Comparison of ENCODE assay signal across 11 cellular contexts in genomic region chr6:135853227-135853626, GRCh38. TPM values are rescaled to one million over a fixed set of nuclear protein-coding genes. Genes with fewer than 3 reads are reported as not detected.
DNase-seq lines count a peak whose midpoint lies in the region; ATAC-seq and TF ChIP-seq lines count a peak whose summit lies in the region.
"Had no signal": no experiment of that assay in that cellular context is flagged by ENCODE, and none has a peak within 500 bp of the region (broad histone marks: within the 10 kb centered on the region; RNA-seq: fewer than 3 reads in every experiment).

No MANE protein-coding gene starts in this region.

- no peak overlapping the region for H2AK5ac ChIP-seq in neuronal stem cell (ENCODE audit: low read depth, low read length)

- TF ChIP-seq CTCF in AG09319 (IDR thresholded peaks at IDR 0.05; ENCODE audit: low read depth, low read length) = peak; percentile 18
- TF ChIP-seq CTCF in SK-N-SH (IDR thresholded peaks at IDR 0.05) = peak; percentile 21
- TF ChIP-seq CTCF in epithelial cell of proximal tubule (conservative IDR thresholded peaks at IDR 0.05; ENCODE audit: low read depth, low read length) = peak; percentile 24

- no peak for TF ChIP-seq EP300 in SK-N-SH (IDR thresholded peaks at IDR 0.05; ENCODE audit: borderline replicate concordance in 1 of 2, low read depth in 1 of 2, low read length in 1 of 2)

- H3K9me2 ChIP-seq in SK-N-SH = no peaks in the 10 kb centered on the region

- peak; percentile 30; the same call in 1 of the 2 replicates for TF ChIP-seq RAD21 in SK-N-SH (IDR thresholded peaks at IDR 0.05; ENCODE audit: low read length)

- H2AFZ ChIP-seq in SK-N-SH (ENCODE audit: low read depth) (peak overlapping the region; percentile 82), neuronal stem cell (ENCODE audit: low read length) (peak overlapping the region; percentile 19)

- H3K27ac ChIP-seq in SK-N-SH (ENCODE audit: low read depth in 2 of 2, low read length in 1 of 2) (peak overlapping the region; percentile 50 to 90; a peak in 3 of 4 replicates), neuronal stem cell (replicated peaks; ENCODE audit: low read length) (no peak overlapping the region)

- H3K4me2 ChIP-seq in SK-N-SH (peak overlapping the region; percentile 74; the same call in 1 of the 2 replicates), neuronal stem cell (ENCODE audit: insufficient read depth, low read length, poor library complexity, severe bottlenecking) (no peak overlapping the region)

- POLR2A ChIA-PET in SK-N-SH (lab: Yijun Ruan, JAX) = interaction anchor here (0.9 kb wide), 1 partner anchor 321 kb away, joined by 3 read pairs; no protein-coding TSS in a partner anchor

- H3K14ac ChIP-seq in neuronal stem cell (ENCODE audit: low read length) = no peak overlapping the region

- no peak overlapping the region for H2BK120ac ChIP-seq in neuronal stem cell (ENCODE audit: low read depth, low read length)

- H3K23ac ChIP-seq in neuronal stem cell (ENCODE audit: low read depth, low read length, poor library complexity) = no peak overlapping the region

- no peak overlapping the region for H4K8ac ChIP-seq in neuronal stem cell (ENCODE audit: low read depth, low read length)

- H3K4me3 ChIP-seq in SK-N-SH (ENCODE audit: low read depth in 2 of 2, low read length in 1 of 2) (peak overlapping the region; percentile 46 to 66), epithelial cell of proximal tubule (ENCODE audit: low read depth, low read length) (peak overlapping the region; percentile 51), neuronal stem cell (ENCODE audit: low read length in 2 of 2) (no peak overlapping the region)

- CTCF ChIA-PET in SK-N-SH (lab: Yijun Ruan, JAX) = interaction anchor here (0.7 to 1.5 kb wide), 7 partner anchors 39 to 317 kb away, joined by 3 to 7 read pairs (median 3); no protein-coding TSS in a partner anchor

- H2BK15ac ChIP-seq in neuronal stem cell (ENCODE audit: low read length) = no peak overlapping the region

- DNase-seq in AG09319 (ENCODE audit: extremely low read depth, low read depth) = no peak
- DNase-seq in SK-N-SH = no peak
- DNase-seq in epithelial cell of proximal tubule (ENCODE audit: low read depth) = no peak
- DNase-seq in neuronal stem cell (ENCODE audit: low spot score) = no peak
- DNase-seq in SKM-1 (lab: John Stamatoyannopoulos, UW; ENCODE audit: unreplicated experiment) = no peak
- no peak for DNase-seq in AG20443 (ENCODE audit: low spot score)
- DNase-seq: activated CD8-positive, alpha-beta memory T cell treated with anti-CD3 and anti-CD28 coated beads, Interleukin-2, amount 50 U/mL, for 4 hours; MV-4-11 had no signal

- WGBS in SK-N-SH (ENCODE audit: low lambda C conversion rate) = 16% methylated on average over 5 of the region's 5 CpGs
- WGBS in neuronal stem cell (ENCODE audit: extremely low coverage in 2 of 2, insufficient read length in 2 of 2, insufficient replicate concordance in 1 of 2), 2 donors = no CpG with 5 or more reads among the region's 5 CpGs

- H3K79me1 ChIP-seq in neuronal stem cell (ENCODE audit: low read depth, low read length) = no peaks in the 10 kb centered on the region

- no peak overlapping the region for H3K4ac ChIP-seq in neuronal stem cell (ENCODE audit: low read length)

- H2BK12ac ChIP-seq in neuronal stem cell (ENCODE audit: low read length) = no peak overlapping the region

- peaks cover 7% of the 10 kb centered on the region for H3F3A ChIP-seq in SK-N-SH (replicated peaks; ENCODE audit: insufficient read depth)

- H3K36me3 ChIP-seq in SK-N-SH (replicated peaks in 1 of 2; ENCODE audit: control insufficient read depth in 1 of 2, insufficient read depth in 2 of 2, low read length in 1 of 2) = no peaks in the 10 kb centered on the region
- no peaks in the 10 kb centered on the region for H3K36me3 ChIP-seq in neuronal stem cell (replicated peaks in 1 of 2; ENCODE audit: control insufficient read depth in 2 of 2, insufficient read depth in 2 of 2, low read length in 2 of 2)

- H3K18ac ChIP-seq in neuronal stem cell (ENCODE audit: low read length) = no peak overlapping the region

- peaks cover 5% of the 10 kb centered on the region; the same call in 1 of the 2 replicates for H3K79me2 ChIP-seq in SK-N-SH (ENCODE audit: insufficient read depth)

- H3K9ac ChIP-seq in SK-N-SH = peak overlapping the region; percentile 73; the same call in 1 of the 2 replicates
- no peak overlapping the region for H3K9ac ChIP-seq in neuronal stem cell (ENCODE audit: low read depth, low read length, poor library complexity)

- H4K91ac ChIP-seq in neuronal stem cell (ENCODE audit: low read depth, low read length, poor library complexity) = no peak overlapping the region

- H3K4me1 ChIP-seq in SK-N-SH (ENCODE audit: control insufficient read depth in 1 of 2, insufficient read depth in 2 of 2, low read depth in 1 of 2, low read length in 1 of 2) = peaks cover 0 to 21% of the 10 kb centered on the region in 2 experiments; a peak in 2 of 4 replicates
- peaks cover 2 to 16% of the 10 kb centered on the region in 2 donors for H3K4me1 ChIP-seq in neuronal stem cell (ENCODE audit: control insufficient read depth in 2 of 2, insufficient read depth in 1 of 2, low read depth in 1 of 2, low read length in 2 of 2)

- no peaks in the 10 kb centered on the region for H3K27me3 ChIP-seq in SK-N-SH (ENCODE audit: insufficient read depth)
- H3K27me3 ChIP-seq in neuronal stem cell (ENCODE audit: control insufficient read depth in 3 of 3, insufficient read depth in 3 of 3, low read depth in 1 of 3, low read length in 3 of 3) = no peaks in the 10 kb centered on the region

- H3K9me3 ChIP-seq in SK-N-SH = no peaks in the 10 kb centered on the region
- H3K9me3 ChIP-seq in neuronal stem cell (replicated peaks in 1 of 2; ENCODE audit: control insufficient read depth in 2 of 2, insufficient read depth in 1 of 2, low read depth in 1 of 2, low read length in 2 of 2) = no peaks in the 10 kb centered on the region

- no peak for ATAC-seq in GM18870 (IDR thresholded peaks at IDR 0.05; ENCODE audit: unreplicated experiment)
- no peak for ATAC-seq in GM18498 (IDR thresholded peaks at IDR 0.05; ENCODE audit: unreplicated experiment)
- ATAC-seq: Panc1 had no signal

- H4K20me1 ChIP-seq in SK-N-SH (ENCODE audit: insufficient read depth) = no peaks in the 10 kb centered on the region

- no peak overlapping the region for H2BK5ac ChIP-seq in neuronal stem cell (ENCODE audit: low read length)

TF ChIP-seq in SK-N-SH, 30 proteins besides CTCF, POLR2A, EP300 and RAD21:
- TF ChIP-seq ELF1 (IDR thresholded peaks at IDR 0.05) = no peak
- TF ChIP-seq SIN3A (IDR thresholded peaks at IDR 0.05; ENCODE audit: borderline replicate concordance, low read depth, low read length) = no peak
- no peak for TF ChIP-seq MXI1 (IDR thresholded peaks at IDR 0.05; ENCODE audit: low read depth, low read length)
- no peak for TF ChIP-seq NFIC (IDR thresholded peaks at IDR 0.05; ENCODE audit: borderline replicate concordance)

RNA-seq across cellular contexts. Expression of gene PDE7B, which starts 1.7 kb away (rescaled TPM):
- polyA plus RNA-seq in SK-N-SH (2012; rRNA removed) = 1.9 and 2.2 TPM in 2 replicates
- polyA plus RNA-seq in SK-N-SH (2012; cell fraction: cytosol; rRNA removed) = 1.8 and 2.1 TPM in 2 replicates
- 2.7 and 3.0 TPM in 2 replicates for polyA plus RNA-seq in SK-N-SH (2012; cell fraction: nucleus; rRNA removed)
- total RNA-seq in epithelial cell of proximal tubule = 1.2 and 2.4 TPM in 2 replicates
- 0.14 TPM for polyA plus RNA-seq in neuronal stem cell (2013, experiment 1 of 2)
- 0.11 TPM for polyA plus RNA-seq in neuronal stem cell (2013, experiment 2 of 2)

Comparison
In these comparisons a context has a peak if more than half of its experiments do, and no peak if none do; other contexts are left out.
1. H3K4me3 ChIP-seq: peak in SK-N-SH (2 of 2) and epithelial cell of proximal tubule (single experiment); none in neuronal stem cell (0 of 2).
2. Peak in every context shown above with its lines, with median percentiles within 50 percentile points of each other: CTCF ChIP-seq.